ENCODE assay signal across 36 cellular contexts in the genomic region with DNA sequence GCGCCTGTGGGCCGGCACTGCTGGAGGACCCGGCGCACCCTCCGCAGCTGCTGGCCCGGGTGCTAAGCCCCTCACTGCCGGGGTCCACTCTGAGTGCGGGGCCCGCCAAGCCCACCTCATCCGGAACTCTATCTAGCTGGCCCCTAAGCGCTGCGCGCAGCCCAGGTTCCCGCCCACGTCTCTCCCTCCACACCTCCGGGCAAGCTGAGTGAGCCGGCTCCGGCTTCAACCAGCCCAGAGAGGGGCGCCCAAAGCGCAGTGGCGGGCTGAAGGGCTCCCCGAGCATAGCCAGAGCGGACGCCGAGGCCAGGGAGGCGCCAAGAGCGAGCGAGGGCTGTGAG.
"Had no signal": no experiment of that assay in that cellular context is flagged by ENCODE, and none has a peak within 500 bp of the region (broad histone marks: within the 10 kb centered on the region; RNA-seq: fewer than 3 reads in every experiment).

No MANE protein-coding gene starts in this region.

- H3K27ac Mint-ChIP-seq: activated CD4-positive, alpha-beta memory T cell treated with anti-CD3 and anti-CD28 coated beads for 36 hours; activated naive CD4-positive, alpha-beta T cell treated with anti-CD3 and anti-CD28 coated beads for 36 hours; activated naive CD4-positive, alpha-beta T cell treated with anti-CD3 and anti-CD28 coated beads, Interleukin-2, amount 50 U/mL, for 72 hours; activated T-helper 1 cell treated with anti-CD3 and anti-CD28 coated beads, Interleukin-12 subunit alpha, Interleukin-12 subunit beta, Interleukin-2, Interleukin-4 antibody, amounts not matched to agents 30 ng/mL and 10 ng/mL and 1 ng/mL, durations not matched to agents 14 hours and 24 hours and 36 hours; IgD-negative memory B cell had no signal

- H3K27me3 ChIP-seq: brain microvascular endothelial cell, MG63 had no signal

- ATAC-seq: activated naive CD4-positive, alpha-beta T cell treated with anti-CD3 and anti-CD28 coated beads, Interleukin-2, amount 50 U/mL, for 72 hours; activated T-cell treated with anti-CD3 and anti-CD28 coated beads, Interleukin-2, amount 50 U/mL, for 4 hours; Right ventricle myocardium inferior had no signal

- DNase-seq: activated CD4-positive, alpha-beta memory T cell treated with anti-CD3 and anti-CD28 coated beads for 36 hours; activated CD4-positive, alpha-beta T cell treated with anti-CD3 and anti-CD28 coated beads, Interleukin-2, amount 50 U/mL, for 1 hour; activated CD8-positive, alpha-beta memory T cell treated with anti-CD3 and anti-CD28 coated beads, Interleukin-2, amount 50 U/mL, for 4 hours; activated gamma-delta T cell treated with Interleukin-2 at 50 U/mL for 16 hours; activated naive CD4-positive, alpha-beta T cell treated with anti-CD3 and anti-CD28 coated beads for 36 hours; activated T-cell treated with anti-CD3 and anti-CD28 coated beads for 4 hours; activated T-cell treated with anti-CD3 and anti-CD28 coated beads, Interleukin-2, amount 50 U/mL, for 4 hours; amniotic stem cell; aorta; brain microvascular endothelial cell; central memory CD4-positive, alpha-beta T cell; Kasumi-1; KG1; MG63; NCI-H1048; NCI-H1105 treated with DMSO at 0.1 percent for 48 hours; NCI-H1436; NCI-H1694; NCI-H1930; NCI-H2081 treated with DMSO at 0.1 percent for 48 hours; NCI-H345; NCI-H526; NCI-H748 treated with DMSO at 0.1 percent for 48 hours; NK-92 treated with Interleukin-12 subunit alpha and Interleukin-12 subunit beta, amount 100 ng/mL, for 24 hours; PC-9; SW 1271; T-helper 1 cell; T-helper 2 cell; T-helper 9 cell had no signal

- H2AFZ ChIP-seq: PC-9 had no signal

- H3K9me3 ChIP-seq: MG63 had no signal

- H3K4me3 Mint-ChIP-seq: activated CD4-positive, alpha-beta memory T cell treated with anti-CD3 and anti-CD28 coated beads for 36 hours; activated naive CD4-positive, alpha-beta T cell treated with anti-CD3 and anti-CD28 coated beads for 36 hours; activated T-cell treated with anti-CD3 and anti-CD28 coated beads, Interleukin-2, amount 50 U/mL, for 4 hours; activated T-helper 1 cell treated with anti-CD3 and anti-CD28 coated beads, Interleukin-12 subunit alpha, Interleukin-12 subunit beta, Interleukin-2, Interleukin-4 antibody, amounts not matched to agents 30 ng/mL and 10 ng/mL and 1 ng/mL, durations not matched to agents 14 hours and 24 hours and 36 hours; IgD-negative memory B cell had no signal

- FAIRE-seq: RCC 7860 had no signal

- H3K36me3 ChIP-seq: brain microvascular endothelial cell, MG63 had no signal

- H3K4me2 ChIP-seq: PC-9 had no signal

- H3K27ac ChIP-seq: brain microvascular endothelial cell, PC-9, RWPE1, VCaP had no signal

- H3K36me3 Mint-ChIP-seq: activated CD4-positive, alpha-beta memory T cell treated with anti-CD3 and anti-CD28 coated beads for 36 hours; activated naive CD4-positive, alpha-beta T cell treated with anti-CD3 and anti-CD28 coated beads, Interleukin-2, amount 50 U/mL, for 72 hours had no signal

- H3K27me3 Mint-ChIP-seq: activated CD4-positive, alpha-beta memory T cell treated with anti-CD3 and anti-CD28 coated beads for 36 hours had no signal

- H3K4me1 Mint-ChIP-seq: IgD-negative memory B cell had no signal

- H3K4me3 ChIP-seq: MG63, PC-9 had no signal
